In the genomic region with DNA sequence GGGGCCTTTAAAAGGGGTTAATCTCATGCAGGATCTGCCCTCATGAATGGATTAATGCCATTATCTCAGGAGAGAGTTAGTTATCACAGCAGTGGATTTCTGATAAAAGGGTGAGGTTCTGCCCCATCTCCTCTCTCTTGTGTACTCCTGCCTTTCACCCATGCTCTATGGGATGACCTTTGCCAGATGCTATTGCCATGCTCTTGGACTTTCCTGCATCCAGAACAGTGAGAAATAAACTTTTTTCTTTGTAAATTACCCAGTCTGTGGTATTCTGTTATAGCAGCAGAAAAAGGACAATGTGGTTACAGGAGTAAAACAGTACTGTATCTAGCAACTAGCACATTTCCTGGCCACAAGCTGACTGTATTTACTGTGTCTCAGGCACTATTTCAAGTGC, we compare ENCODE assay signal across 32 cellular contexts. TPM values are rescaled to one million over a fixed set of nuclear protein-coding genes. Genes with fewer than 3 reads are reported as not detected.
"Had no signal": no experiment of that assay in that cellular context is flagged by ENCODE, and none has a peak within 500 bp of the region (broad histone marks: within the 10 kb centered on the region; RNA-seq: fewer than 3 reads in every experiment).

No MANE protein-coding gene starts in this region.

- H3K4me3 ChIP-seq: adrenal gland, breast epithelium, cardiac muscle cell, colonic mucosa had no signal

- H3K4me1 ChIP-seq: breast epithelium, colonic mucosa had no signal

- FAIRE-seq: endometrium, endothelial cell of umbilical vein, frontal cortex had no signal

- H3K27me3 ChIP-seq: adrenal gland, breast epithelium, cardiac muscle cell, colonic mucosa had no signal

- H3K9me3 ChIP-seq: adrenal gland, colonic mucosa had no signal

- ATAC-seq: activated CD4-positive, CD25-positive, alpha-beta regulatory T cell treated with anti-CD3 and anti-CD28 coated beads, Interleukin-2, amount 50 U/mL, for 24 hours; activated CD8-positive, alpha-beta T cell treated with anti-CD3 and anti-CD28 coated beads for 36 hours; activated naive CD8-positive, alpha-beta T cell treated with anti-CD3 and anti-CD28 coated beads, Interleukin-2, amount 50 U/mL, for 24 hours; T-helper 17 cell had no signal

- DNase-seq: activated B cell treated with CpG ODN at 0.5 μM for 24 hours; activated CD4-positive, alpha-beta T cell treated with anti-CD3 and anti-CD28 coated beads for 48 hours; activated CD4-positive, alpha-beta T cell treated with anti-CD3 and anti-CD28 coated beads, Interleukin-2, amount 50 U/mL, for 1 hour; activated CD4-positive, alpha-beta T cell treated with anti-CD3 and anti-CD28 coated beads, Interleukin-2, amount 50 U/mL, for 48 hours; activated CD8-positive, alpha-beta memory T cell treated with anti-CD3 and anti-CD28 coated beads for 24 hours; activated CD8-positive, alpha-beta T cell treated with anti-CD3 and anti-CD28 coated beads for 36 hours; activated effector memory CD4-positive, alpha-beta T cell treated with anti-CD3 and anti-CD28 coated beads, Interleukin-2, amount 50 U/mL, for 16 hours; activated naive CD4-positive, alpha-beta T cell treated with anti-CD3 and anti-CD28 coated beads for 36 hours; activated naive CD8-positive, alpha-beta T cell treated with anti-CD3 and anti-CD28 coated beads for 36 hours; activated naive CD8-positive, alpha-beta T cell treated with anti-CD3 and anti-CD28 coated beads, Interleukin-2, amount 50 U/mL, for 24 hours; activated T-cell treated with anti-CD3 and anti-CD28 coated beads, Interleukin-2, amount 50 U/mL, for 48 hours; adrenal gland; amygdala; central memory CD4-positive, alpha-beta T cell; cerebellar nuclear complex; colonic mucosa; effector CD8-positive, alpha-beta T cell; foreskin fibroblast; head of caudate nucleus; T-helper 1 cell; T-helper 17 cell; T1000; WERI-Rb-1 had no signal

- H3K27ac ChIP-seq: adrenal gland, breast epithelium, cardiac muscle cell, colonic mucosa, epithelial cell of prostate, WERI-Rb-1 had no signal

- H3K36me3 ChIP-seq: adrenal gland, breast epithelium, cardiac muscle cell, colonic mucosa, WERI-Rb-1 had no signal

RNA-seq across cellular contexts. Expression of a gene that starts 58.0 kb away (rescaled TPM):
- total RNA-seq: activated CD8-positive, alpha-beta T cell treated with anti-CD3 and anti-CD28 coated beads for 36 hours; activated naive CD4-positive, alpha-beta T cell treated with anti-CD3 and anti-CD28 coated beads for 36 hours; activated naive CD8-positive, alpha-beta T cell treated with anti-CD3 and anti-CD28 coated beads for 36 hours; activated T-helper 1 cell treated with anti-CD3 and anti-CD28 coated beads, Interleukin-12 subunit alpha, Interleukin-12 subunit beta, Interleukin-2, Interleukin-4 antibody, amounts not matched to agents 30 ng/mL and 10 ng/mL and 1 ng/mL, durations not matched to agents 14 hours and 24 hours and 36 hours; activated T-helper 2 cell treated with anti-CD3 and anti-CD28 coated beads, Interferon-gamma antibody, Interleukin-2, Interleukin-4, amounts not matched to agents 10 μg/mL and 5 μg/mL and 100 μg/mL, durations not matched to agents 14 hours and 24 hours and 36 hours had no signal
